ENCODE assay signal across 23 cellular contexts in the genomic region with DNA sequence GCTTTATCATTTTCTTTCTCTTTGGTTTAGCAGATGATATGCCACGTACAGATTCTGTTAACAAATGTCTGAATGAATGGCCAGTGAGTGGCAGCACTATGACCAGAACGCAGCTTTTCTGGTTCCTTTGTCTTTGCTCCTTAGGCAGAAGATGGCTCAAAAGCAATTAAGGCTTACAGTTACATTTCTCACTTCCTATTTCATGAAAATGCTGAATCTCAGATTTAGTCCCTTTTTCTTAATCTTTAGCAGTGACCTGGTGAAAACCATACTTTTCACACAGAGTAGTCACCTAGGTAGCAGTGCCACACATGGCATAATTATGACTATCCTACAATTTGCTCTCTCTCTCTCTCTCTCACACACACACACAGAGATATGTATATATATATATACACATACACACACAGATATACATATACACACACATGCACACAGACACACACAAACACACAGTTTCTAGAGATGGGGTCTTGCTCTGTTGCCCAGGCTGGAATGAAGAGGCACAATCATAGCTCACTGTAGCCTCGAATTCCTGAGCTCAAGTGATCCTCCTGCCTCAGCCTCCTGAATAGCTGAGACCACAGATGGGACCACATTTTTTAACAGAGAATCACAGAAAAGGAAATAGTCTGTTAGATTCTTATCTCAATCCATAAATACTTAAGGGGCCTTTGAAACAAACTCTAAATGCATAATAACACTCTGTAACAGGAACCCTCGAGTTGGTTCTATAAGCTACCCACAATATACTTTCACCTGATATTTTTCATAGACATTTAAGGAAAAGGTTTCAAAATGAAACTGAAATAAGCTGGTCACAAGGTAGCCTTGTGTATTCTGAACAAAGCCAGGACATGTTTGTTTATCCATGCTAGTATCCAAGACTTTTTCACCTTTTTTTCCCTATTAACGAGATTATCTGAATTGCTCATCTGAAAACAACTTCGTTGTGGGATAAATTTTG. TPM values are rescaled to one million over a fixed set of nuclear protein-coding genes. Genes with fewer than 3 reads are reported as not detected.
DNase-seq lines count a peak whose midpoint lies in the region; ATAC-seq, FAIRE-seq and TF ChIP-seq lines count a peak whose summit lies in the region.
"Had no signal": no experiment of that assay in that cellular context is flagged by ENCODE, and none has a peak within 500 bp of the region (broad histone marks: within the 10 kb centered on the region; RNA-seq: fewer than 3 reads in every experiment).

No MANE protein-coding gene starts in this region.

- H3K79me2 ChIP-seq in MM.1S (ENCODE audit: low read length) = no peaks in the 10 kb centered on the region

- H4K20me1 ChIP-seq in MM.1S (ENCODE audit: insufficient read depth, low read length) = no peaks in the 10 kb centered on the region

- H2AFZ ChIP-seq in MM.1S (ENCODE audit: low read length) = 0 out of 2 replicates have a peak overlapping the region, but pooled peaks have one; percentile 9
- H2AFZ ChIP-seq: parathyroid adenoma had no signal

- no peaks in the 10 kb centered on the region for H3K36me3 Mint-ChIP-seq in mesothelial cell of epicardium
- H3K36me3 Mint-ChIP-seq: type B pancreatic cell had no signal

- FAIRE-seq in GM19239 (lab: Jason Lieb, UNC) = peak; percentile 35

- H3K27ac Mint-ChIP-seq in mesothelial cell of epicardium = no peak overlapping the region
- H3K27ac Mint-ChIP-seq: activated naive CD4-positive, alpha-beta T cell treated with anti-CD3 and anti-CD28 coated beads for 36 hours; T-helper 1 cell treated with Interleukin-12 subunit alpha and Interleukin-12 subunit beta and Interleukin-4 antibody, amounts not matched to agents 30 μg/mL and 1 μg/mL, for 36 hours; type B pancreatic cell had no signal

- DNase-seq in NOMO-1 (lab: John Stamatoyannopoulos, UW; ENCODE audit: unreplicated experiment in 2 of 2) = peak; percentile 6 to 48
- DNase-seq in NOMO-1 treated with dmso at 0.1 percent for 144 hours (lab: John Stamatoyannopoulos, UW; ENCODE audit: unreplicated experiment) = no peak
- DNase-seq in GM19239 (ENCODE audit: insufficient read length, low spot score) = no peak
- peak; percentile 62 for DNase-seq in MM.1S
- DNase-seq in lung microvascular endothelial cell (ENCODE audit: low read depth in 2 of 2) = peak; percentile 12 to 72
- DNase-seq in ascending aorta (ENCODE audit: low spot score in 2 of 2) = no peak
- no peak for DNase-seq in mesothelial cell of epicardium (ENCODE audit: low spot score in 2 of 2, unreplicated experiment in 2 of 2)
- DNase-seq: 8988T; activated CD4-positive, CD25-positive, alpha-beta regulatory T cell; activated naive CD4-positive, alpha-beta T cell treated with anti-CD3 and anti-CD28 coated beads for 36 hours; DMS153; KG1; NCI-H1436; SIG-M5 had no signal

- peak overlapping the region; percentile 68 for H3K27ac ChIP-seq in MM.1S (ENCODE audit: low read length)
- no peak overlapping the region for H3K27ac ChIP-seq in ascending aorta
- H3K27ac ChIP-seq: BLaER1, coronary artery, epithelial cell of prostate, gastroesophageal sphincter, parathyroid adenoma, skin epidermis had no signal

- TF ChIP-seq CTCF in MM.1S (IDR thresholded peaks at IDR 0.05; ENCODE audit: low read length) (peak; percentile 13; the same call in 1 of the 2 replicates), ascending aorta (IDR thresholded peaks at IDR 0.05) (no peak), mesothelial cell of epicardium (IDR thresholded peaks at IDR 0.05; ENCODE audit: unreplicated experiment) (no peak)

- H3K9me2 ChIP-seq in MM.1S (replicated peaks; ENCODE audit: insufficient read depth, low read length) = no peaks in the 10 kb centered on the region

- H3K4me3 ChIP-seq in MM.1S (ENCODE audit: low read length) (peak overlapping the region; percentile 26), ascending aorta (no peak overlapping the region)
- H3K4me3 ChIP-seq: BLaER1, coronary artery, gastroesophageal sphincter, skin epidermis had no signal

- H3F3A ChIP-seq in MM.1S (ENCODE audit: insufficient read depth, low read length) = peaks cover 32% of the 10 kb centered on the region

- intact Hi-C loops in ascending aorta (cut with DNase I) = no loop called here

- H3K36me3 ChIP-seq in MM.1S (replicated peaks; ENCODE audit: insufficient read depth, low read length) (no peaks in the 10 kb centered on the region), ascending aorta (no peaks in the 10 kb centered on the region)
- H3K36me3 ChIP-seq: gastroesophageal sphincter had no signal

- H3K9ac ChIP-seq in MM.1S (ENCODE audit: low read length) = peak overlapping the region; percentile 32; the same call in 1 of the 2 replicates
- H3K9ac ChIP-seq: BLaER1, parathyroid adenoma had no signal

- peaks cover 27% of the 10 kb centered on the region for H3K4me1 ChIP-seq in MM.1S (ENCODE audit: low read length)
- H3K4me1 ChIP-seq in ascending aorta = no peaks in the 10 kb centered on the region
- H3K4me1 ChIP-seq: gastroesophageal sphincter, parathyroid adenoma had no signal

- H3K4me1 Mint-ChIP-seq in mesothelial cell of epicardium = peaks cover 14% of the 10 kb centered on the region

- H3K4me2 ChIP-seq in MM.1S (ENCODE audit: low read depth, low read length) = peak overlapping the region; percentile 57
- H3K4me2 ChIP-seq: BLaER1 had no signal

- ATAC-seq in GM18511 (IDR thresholded peaks at IDR 0.05; ENCODE audit: unreplicated experiment) = no peak
- ATAC-seq: gastroesophageal sphincter had no signal

- no peaks in the 10 kb centered on the region for H3K9me3 ChIP-seq in MM.1S (replicated peaks; ENCODE audit: insufficient read depth, low read length)
- H3K9me3 ChIP-seq in ascending aorta = no peaks in the 10 kb centered on the region
- H3K9me3 ChIP-seq: BLaER1, gastroesophageal sphincter had no signal

- no peaks in the 10 kb centered on the region for H3K27me3 ChIP-seq in MM.1S (replicated peaks; ENCODE audit: insufficient read depth, low read length)
- H3K27me3 ChIP-seq in ascending aorta = no peaks in the 10 kb centered on the region
- H3K27me3 ChIP-seq: BLaER1, gastroesophageal sphincter had no signal

- no peaks in the 10 kb centered on the region for H3K9me3 Mint-ChIP-seq in mesothelial cell of epicardium
- H3K9me3 Mint-ChIP-seq: activated naive CD4-positive, alpha-beta T cell treated with anti-CD3 and anti-CD28 coated beads for 36 hours; T-helper 1 cell treated with Interleukin-12 subunit alpha and Interleukin-12 subunit beta and Interleukin-4 antibody, amounts not matched to agents 30 μg/mL and 1 μg/mL, for 36 hours; type B pancreatic cell had no signal

- no peak overlapping the region for H3K4me3 Mint-ChIP-seq in mesothelial cell of epicardium
- H3K4me3 Mint-ChIP-seq: activated naive CD4-positive, alpha-beta T cell treated with anti-CD3 and anti-CD28 coated beads for 36 hours; T-helper 1 cell treated with Interleukin-12 subunit alpha and Interleukin-12 subunit beta and Interleukin-4 antibody, amounts not matched to agents 30 μg/mL and 1 μg/mL, for 36 hours; type B pancreatic cell had no signal

- no peaks in the 10 kb centered on the region for H3K27me3 Mint-ChIP-seq in mesothelial cell of epicardium (ENCODE audit: low read depth)
- H3K27me3 Mint-ChIP-seq: type B pancreatic cell had no signal

RNA-seq across cellular contexts. Expression of gene PDE6D, which starts 11.6 kb away (rescaled TPM):
- 14.8 and 19.6 TPM in 2 replicates for total RNA-seq in lung microvascular endothelial cell
- total RNA-seq in ascending aorta = 34.1 TPM
- total RNA-seq in mesothelial cell of epicardium = 15.2 to 16.5 TPM (median 15.4 TPM) in 3 replicates

RNA-seq across cellular contexts. Expression of gene COPS7B, which starts 16.8 kb away (rescaled TPM):
- total RNA-seq in lung microvascular endothelial cell (8.1 and 12.5 TPM in 2 replicates), ascending aorta (28.9 TPM), mesothelial cell of epicardium (53.6 to 58.9 TPM (median 57.3 TPM) in 3 replicates)

Comparison
In these comparisons a context has a peak if more than half of its experiments do, and no peak if none do; other contexts are left out.
1. DNase-seq: peak in NOMO-1 (2 of 2), MM.1S (single experiment) and lung microvascular endothelial cell (2 of 2); none in NOMO-1 treated with dmso at 0.1 percent for 144 hours (single experiment), GM19239 (single experiment), ascending aorta (0 of 2) and mesothelial cell of epicardium (0 of 2).